In genomic region chr4:8769645-8770517, GRCh38 we compare ENCODE assay signal across 1 cellular context.
A peak's percentile ranks its signal among the peaks of the same experiment; 100 is the strongest.
TF ChIP-seq lines count a peak whose summit lies in the region.

No MANE protein-coding gene starts in this region.

TF ChIP-seq in HepG2, 621 proteins besides CTCF, POLR2A, EP300 and RAD21 (continued from another document):
- TF ChIP-seq ZHX1 (CRISPR knock-in tag; IDR thresholded peaks at IDR 0.05; ENCODE audit: low read depth) (no peak), PAX8 (CRISPR knock-in tag; IDR thresholded peaks at IDR 0.05; ENCODE audit: borderline replicate concordance) (no peak), KAT8 (CRISPR knock-in tag; IDR thresholded peaks at IDR 0.05) (no peak), ZNF263 (CRISPR knock-in tag; IDR thresholded peaks at IDR 0.05) (peak; percentile 85)
- TF ChIP-seq, protein P1, sequence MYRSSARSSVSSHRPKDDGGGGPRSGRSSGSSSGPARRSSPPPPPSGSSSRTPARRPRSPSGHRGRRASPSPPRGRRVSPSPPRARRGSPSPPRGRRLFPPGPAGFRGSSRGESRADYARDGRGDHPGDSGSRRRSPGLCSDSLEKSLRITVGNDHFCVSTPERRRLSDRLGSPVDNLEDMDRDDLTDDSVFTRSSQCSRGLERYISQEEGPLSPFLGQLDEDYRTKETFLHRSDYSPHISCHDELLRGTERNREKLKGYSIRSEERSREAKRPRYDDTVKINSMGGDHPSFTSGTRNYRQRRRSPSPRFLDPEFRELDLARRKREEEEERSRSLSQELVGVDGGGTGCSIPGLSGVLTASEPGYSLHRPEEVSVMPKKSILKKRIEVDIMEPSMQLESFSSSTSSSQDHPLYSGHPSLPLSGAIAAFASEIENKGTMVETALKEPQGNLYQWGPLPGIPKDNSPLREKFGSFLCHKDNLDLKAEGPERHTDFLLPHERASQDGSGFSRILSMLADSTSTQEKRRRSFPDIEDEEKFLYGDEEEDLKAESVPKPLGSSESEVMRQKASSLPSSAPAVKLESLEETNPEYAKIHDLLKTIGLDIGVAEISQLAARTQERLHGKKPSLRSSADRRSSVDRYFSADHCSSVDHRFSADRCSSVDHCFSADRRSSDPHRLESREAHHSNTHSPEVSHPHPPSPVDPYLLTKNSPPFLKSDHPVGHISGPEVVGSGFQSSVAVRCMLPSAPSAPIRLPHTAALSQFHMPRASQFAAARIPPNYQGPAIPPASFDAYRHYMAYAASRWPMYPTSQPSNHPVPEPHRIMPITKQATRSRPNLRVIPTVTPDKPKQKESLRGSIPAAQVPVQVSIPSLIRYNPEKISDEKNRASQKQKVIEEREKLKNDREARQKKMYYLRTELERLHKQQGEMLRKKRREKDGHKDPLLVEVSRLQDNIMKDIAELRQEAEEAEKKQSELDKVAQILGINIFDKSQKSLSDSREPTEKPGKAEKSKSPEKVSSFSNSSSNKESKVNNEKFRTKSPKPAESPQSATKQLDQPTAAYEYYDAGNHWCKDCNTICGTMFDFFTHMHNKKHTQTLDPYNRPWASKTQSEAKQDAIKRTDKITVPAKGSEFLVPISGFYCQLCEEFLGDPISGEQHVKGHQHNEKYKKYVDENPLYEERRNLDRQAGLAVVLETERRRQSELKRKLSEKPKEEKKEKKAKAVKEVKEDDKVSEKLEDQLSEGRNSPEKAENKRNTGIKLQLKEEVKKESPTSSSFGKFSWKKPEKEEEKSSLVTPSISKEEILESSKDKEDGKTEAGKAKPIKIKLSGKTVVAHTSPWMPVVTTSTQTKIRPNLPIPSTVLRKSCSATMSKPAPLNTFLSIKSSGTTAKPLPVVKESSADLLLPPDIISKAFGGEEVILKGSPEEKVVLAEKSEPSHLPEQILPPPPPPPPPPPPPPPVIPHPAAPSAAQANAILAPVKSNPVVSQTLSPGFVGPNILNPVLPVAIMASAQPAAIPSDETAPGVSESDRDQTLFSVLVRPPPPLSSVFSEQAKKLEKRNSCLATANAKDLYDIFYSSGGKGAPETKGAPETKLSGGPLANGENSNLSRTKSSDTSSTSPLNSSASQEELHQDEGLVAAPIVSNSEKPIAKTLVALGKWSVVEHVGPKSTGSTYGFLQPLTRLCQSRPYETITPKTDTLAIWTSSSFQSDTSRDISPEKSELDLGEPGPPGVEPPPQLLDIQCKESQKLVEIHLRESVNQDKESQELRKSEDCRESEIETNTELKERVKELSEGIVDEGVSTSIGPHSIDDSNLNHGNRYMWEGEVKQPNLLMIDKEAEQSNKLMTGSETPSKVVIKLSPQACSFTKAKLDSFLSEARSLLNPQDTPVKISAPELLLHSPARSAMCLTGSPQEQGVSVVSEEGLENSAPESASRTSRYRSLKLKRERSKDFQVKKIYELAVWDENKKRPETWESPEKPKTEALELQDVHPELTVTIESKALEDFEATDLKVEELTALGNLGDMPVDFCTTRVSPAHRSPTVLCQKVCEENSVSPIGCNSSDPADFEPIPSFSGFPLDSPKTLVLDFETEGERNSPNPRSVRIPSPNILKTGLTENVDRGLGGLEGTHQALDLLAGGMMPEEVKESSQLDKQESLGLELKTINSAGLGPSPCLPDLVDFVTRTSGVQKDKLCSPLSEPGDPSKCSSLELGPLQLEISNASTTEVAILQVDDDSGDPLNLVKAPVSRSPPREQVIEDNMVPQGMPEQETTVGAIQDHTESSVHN (CRISPR knock-in tag; IDR thresholded peaks at IDR 0.05): no peak
TF ChIP-seq in HepG2: peak in this region for 1.
